Comparison of ENCODE assay signal across 1 cellular context in genomic region chr1:150881331-150882070, GRCh38.
TF ChIP-seq lines count a peak whose summit lies in the region.

No MANE protein-coding gene starts in this region.

TF ChIP-seq in K562, 482 proteins besides CTCF, POLR2A, EP300 and RAD21:
- no peak for TF ChIP-seq ZNF24 (IDR thresholded peaks at IDR 0.05)
- no peak for TF ChIP-seq KHSRP (IDR thresholded peaks at IDR 0.05)
- TF ChIP-seq CEBPG (CRISPR knock-in tag; IDR thresholded peaks at IDR 0.05) = no peak
- TF ChIP-seq CEBPG (tag; conservative IDR thresholded peaks at IDR 0.05 in 1 of 2, IDR thresholded peaks at IDR 0.05 in 1 of 2) = 0 out of 4 replicates have a peak, but pooled peaks of 1 of the 2 experiments have one; percentile 10
- no peak for TF ChIP-seq ZSCAN32 (CRISPR knock-in tag; IDR thresholded peaks at IDR 0.05)
- TF ChIP-seq CEBPB (tag; IDR thresholded peaks at IDR 0.05) = no peak
- no peak for TF ChIP-seq ZBTB8A (IDR thresholded peaks at IDR 0.05; ENCODE audit: partially characterized antibody)
- TF ChIP-seq ZNF184 (CRISPR knock-in tag; IDR thresholded peaks at IDR 0.05) = no peak
- no peak for TF ChIP-seq CC2D1A (IDR thresholded peaks at IDR 0.05)
